In genomic region chr1:58783090-58783992, GRCh38 we compare ENCODE assay signal across 8 cellular contexts. TPM values are rescaled to one million over a fixed set of nuclear protein-coding genes. Genes with fewer than 3 reads are reported as not detected.
DNase-seq lines count a peak whose midpoint lies in the region; ATAC-seq and TF ChIP-seq lines count a peak whose summit lies in the region.

No MANE protein-coding gene starts in this region.

- ATAC-seq in GM19023 (IDR thresholded peaks at IDR 0.05; ENCODE audit: unreplicated experiment) (peak; percentile 9), HG03460 (IDR thresholded peaks at IDR 0.05; ENCODE audit: unreplicated experiment) (peak; percentile 13)

- H3K4me1 ChIP-seq in SK-N-SH (ENCODE audit: control insufficient read depth in 1 of 2, insufficient read depth in 2 of 2, low read depth in 1 of 2, low read length in 1 of 2) (peaks cover 5 to 25% of the 10 kb centered on the region in 2 experiments; a peak in 2 of 4 replicates), spleen (peaks cover 0 to 52% (median 35%) of the 10 kb centered on the region in 6 donors)

- peak overlapping the region; percentile 99 for H3K9ac ChIP-seq in SK-N-SH

- H3K36me3 ChIP-seq in SK-N-SH (replicated peaks in 1 of 2; ENCODE audit: control insufficient read depth in 1 of 2, insufficient read depth in 2 of 2, low read length in 1 of 2) (peaks cover 14 to 30% of the 10 kb centered on the region in 2 experiments), brain microvascular endothelial cell (replicated peaks) (peaks cover 16% of the 10 kb centered on the region), spleen (peaks cover 0 to 10% (median 0%) of the 10 kb centered on the region in 6 donors)

- H3K79me2 ChIP-seq in SK-N-SH (ENCODE audit: insufficient read depth): peaks cover 39% of the 10 kb centered on the region

- no peak for TF ChIP-seq RAD21 in SK-N-SH (IDR thresholded peaks at IDR 0.05; ENCODE audit: low read length)

- H3K4me2 ChIP-seq in SK-N-SH: peak overlapping the region; percentile 85

- H3K4me3 ChIP-seq in SK-N-SH (ENCODE audit: low read depth in 2 of 2, low read length in 1 of 2): peak overlapping the region; percentile 86 to 89
- H3K4me3 ChIP-seq in brain microvascular endothelial cell (ENCODE audit: low read depth, low read length): peak overlapping the region; percentile 96
- peak overlapping the region; percentile 57 to 88 (median 69) for H3K4me3 ChIP-seq in spleen

- DNase-seq in AG20443 (ENCODE audit: low spot score) (peak; percentile 22), SK-N-SH (peak; percentile 59), brain microvascular endothelial cell (peak; percentile 53), islet precursor cell (peak; percentile 77), spleen (peak; percentile 94), DMS114 treated with DMSO at 0.1 percent for 48 hours (lab: John Stamatoyannopoulos, UW; ENCODE audit: unreplicated experiment) (no peak)

- TF ChIP-seq CTCF in SK-N-SH (IDR thresholded peaks at IDR 0.05): no peak
- TF ChIP-seq CTCF in brain microvascular endothelial cell (IDR thresholded peaks at IDR 0.05; ENCODE audit: low read depth, low read length, missing control alignments): no peak
- peak in 4 of 11 experiments; percentile 4 to 19 (median 12) for TF ChIP-seq CTCF in spleen (IDR thresholded peaks at IDR 0.05 in 8 of 11, conservative IDR thresholded peaks at IDR 0.05 in 3 of 11)

- H3K27ac ChIP-seq in SK-N-SH (ENCODE audit: low read depth in 2 of 2, low read length in 1 of 2) (peak overlapping the region; percentile 93 to 97), brain microvascular endothelial cell (peak overlapping the region; percentile 87), spleen (peak overlapping the region; percentile 98 to 99 (median 99))

- no peaks in the 10 kb centered on the region for H3K9me2 ChIP-seq in SK-N-SH

- in situ Hi-C loops in brain microvascular endothelial cell (cut with HindIII; ENCODE audit: low pct_ligation_motif_present, low sequenced_read_pairs): no loop called here

- no peak overlapping the region for H2AFZ ChIP-seq in SK-N-SH (ENCODE audit: low read depth)

- H3K27me3 ChIP-seq in SK-N-SH (ENCODE audit: insufficient read depth): no peaks in the 10 kb centered on the region
- H3K27me3 ChIP-seq in brain microvascular endothelial cell (replicated peaks): no peaks in the 10 kb centered on the region
- H3K27me3 ChIP-seq in spleen (replicated peaks in 1 of 7): peaks cover 0 to 9% (median 0%) of the 10 kb centered on the region in 7 donors

- TF ChIP-seq EP300 in SK-N-SH (IDR thresholded peaks at IDR 0.05; ENCODE audit: borderline replicate concordance in 1 of 2, low read depth in 1 of 2, low read length in 1 of 2): no peak

- H3F3A ChIP-seq in SK-N-SH (replicated peaks; ENCODE audit: insufficient read depth): peaks cover 37% of the 10 kb centered on the region

- peak in 1 of 3 donors; percentile 13 for TF ChIP-seq POLR2A in spleen (IDR thresholded peaks at IDR 0.05)

- no peaks in the 10 kb centered on the region for H3K9me3 ChIP-seq in SK-N-SH
- peaks cover 0 to 9% (median 6%) of the 10 kb centered on the region in 8 donors for H3K9me3 ChIP-seq in spleen

- peaks cover 44% of the 10 kb centered on the region for H4K20me1 ChIP-seq in SK-N-SH (ENCODE audit: insufficient read depth)

- WGBS in SK-N-SH (ENCODE audit: low lambda C conversion rate): 1% methylated on average over 17 of the region's 86 CpGs
- 0 to 1% (median 1%) methylated on average over 56 to 86 of the region's 86 CpGs for WGBS in spleen, 5 donors

- intact Hi-C loops in spleen (cut with DNase I; ENCODE audit: low total_unique reads): loop anchor here (10.0 kb wide), 2 partner anchors 101 to 511 kb away; partner anchors contain the start of gene FGGY

- CTCF ChIA-PET in SK-N-SH (lab: Yijun Ruan, JAX): interaction anchor here (0.6 to 4.6 kb wide), 6 partner anchors 289 to 976 kb away, joined by 3 to 27 read pairs (median 4); no protein-coding TSS in a partner anchor

- POLR2A ChIA-PET in SK-N-SH (lab: Yijun Ruan, JAX): interaction anchor here (0.7 to 1.8 kb wide), 6 partner anchors 11 to 976 kb away, joined by 3 to 7 read pairs (median 3); no protein-coding TSS in a partner anchor

TF ChIP-seq in SK-N-SH, 30 proteins besides CTCF, POLR2A, EP300 and RAD21:
- TF ChIP-seq RXRA (IDR thresholded peaks at IDR 0.05; ENCODE audit: borderline replicate concordance, low read depth) (no peak), TAF1 (IDR thresholded peaks at IDR 0.05; ENCODE audit: borderline replicate concordance, low read depth, low read length) (peak; percentile 45; the same call in 1 of the 2 replicates)

RNA-seq across cellular contexts. Expression of gene JUN, which starts 0.5 kb away (rescaled TPM):
- 54.6 and 66.5 TPM in 2 replicates for polyA plus RNA-seq in SK-N-SH (2012; rRNA removed)
- polyA plus RNA-seq in SK-N-SH (2012; cell fraction: cytosol; rRNA removed): 34.2 and 46.9 TPM in 2 replicates
- polyA plus RNA-seq in SK-N-SH (2012; cell fraction: nucleus; rRNA removed): 83.5 and 100 TPM in 2 replicates
- total RNA-seq in spleen: 100 to 1,000 TPM in 1 of 7 donors, 10 to 100 TPM in 6; 33.7 to 162 (median 60.3) TPM
- 10 to 100 TPM in 2 of 3 donors, 1 to 10 TPM in 1; 8.3 to 40.8 (median 18.6) TPM for polyA plus RNA-seq in spleen
